Comparison of ENCODE assay signal across 19 cellular contexts in genomic region chr18:76161983-76162382, GRCh38.
"Had no signal": no experiment of that assay in that cellular context is flagged by ENCODE, and none has a peak within 500 bp of the region (broad histone marks: within the 10 kb centered on the region; RNA-seq: fewer than 3 reads in every experiment).

No MANE protein-coding gene starts in this region.

- H3K4me1 ChIP-seq: esophagus squamous epithelium, left ventricle myocardium inferior, lower lobe of right lung, right atrium auricular region, sigmoid colon, stomach, transverse colon had no signal

- H3K9me3 ChIP-seq: esophagus squamous epithelium, left ventricle myocardium inferior, lower lobe of right lung, ovary, right atrium auricular region, sigmoid colon, stomach, thoracic aorta, transverse colon had no signal

- H3K4me3 ChIP-seq: esophagus squamous epithelium, left ventricle myocardium inferior, lower lobe of right lung, ovary, right atrium auricular region, sigmoid colon, skin epidermis, stomach, thoracic aorta, transverse colon had no signal

- H3K27ac ChIP-seq: epithelial cell of prostate, esophagus squamous epithelium, left ventricle myocardium inferior, lower lobe of right lung, ovary, right atrium auricular region, sigmoid colon, skin epidermis, stomach, thoracic aorta, transverse colon had no signal

- DNase-seq: effector memory CD8-positive, alpha-beta T cell; esophagus squamous epithelium; foreskin fibroblast; kidney; left cardiac atrium; left ventricle myocardium inferior; lower lobe of right lung; natural killer cell; ovary; sigmoid colon; stimulated activated CD4-positive, alpha-beta T cell treated with anti-CD3 and anti-CD28 coated beads, Interleukin-12 subunit alpha, Interleukin-12 subunit beta, amount 100 ng/mL, for 4 hours; stimulated activated naive CD4-positive, alpha-beta T cell; stomach; substantia nigra; transverse colon had no signal

- ATAC-seq: effector memory CD8-positive, alpha-beta T cell; left cardiac atrium; lower lobe of right lung; natural killer cell had no signal

- H3K27me3 ChIP-seq: esophagus squamous epithelium, ovary, right atrium auricular region, sigmoid colon, stomach, transverse colon had no signal

- H3K36me3 ChIP-seq: esophagus squamous epithelium, left ventricle myocardium inferior, lower lobe of right lung, ovary, right atrium auricular region, sigmoid colon, stomach, thoracic aorta, transverse colon had no signal
